11 cellular contexts compared by ENCODE assay signal in genomic region chr5:100905259-100905914, GRCh38. TPM values are rescaled to one million over a fixed set of nuclear protein-coding genes. Genes with fewer than 3 reads are reported as not detected.
DNase-seq lines count a peak whose midpoint lies in the region; ATAC-seq and TF ChIP-seq lines count a peak whose summit lies in the region.
"Had no signal": no experiment of that assay in that cellular context is flagged by ENCODE, and none has a peak within 500 bp of the region (broad histone marks: within the 10 kb centered on the region; RNA-seq: fewer than 3 reads in every experiment).

No MANE protein-coding gene starts in this region.

- H2BK15ac ChIP-seq in neuronal stem cell (ENCODE audit: low read length): no peak overlapping the region

- H3K9me3 ChIP-seq in Loucy (ENCODE audit: insufficient read depth, low read depth, low read length): no peaks in the 10 kb centered on the region
- H3K9me3 ChIP-seq in neuronal stem cell (replicated peaks in 1 of 2; ENCODE audit: control insufficient read depth in 2 of 2, insufficient read depth in 1 of 2, low read depth in 1 of 2, low read length in 2 of 2): peaks cover 0 to 2% of the 10 kb centered on the region in 2 donors
- no peaks in the 10 kb centered on the region for H3K9me3 ChIP-seq in PC-9 (ENCODE audit: insufficient read depth, low read depth)
- H3K9me3 ChIP-seq: thyroid gland had no signal

- H4K20me1 ChIP-seq in Loucy (ENCODE audit: insufficient read depth, low read length, poor library complexity, severe bottlenecking): no peaks in the 10 kb centered on the region
- H4K20me1 ChIP-seq in PC-9 (ENCODE audit: insufficient read depth): no peaks in the 10 kb centered on the region

- H3K9me3 Mint-ChIP-seq in activated T-cell treated with anti-CD3 and anti-CD28 coated beads, Interleukin-2, amount 50 U/mL, for 72 hours: no peaks in the 10 kb centered on the region

- DNase-seq in SIG-M5 treated with dmso at 0.1 percent for 504 hours (lab: John Stamatoyannopoulos, UW; ENCODE audit: unreplicated experiment) (peak; percentile 76), SIG-M5 (lab: John Stamatoyannopoulos, UW) (no peak), neuronal stem cell (ENCODE audit: low spot score) (no peak), PC-9 (no peak)
- DNase-seq in activated T-cell treated with anti-CD3 and anti-CD28 coated beads, Interleukin-2, amount 50 U/mL, for 72 hours: peak in 1 of 2 donors; percentile 20
- DNase-seq in stimulated activated CD4-positive, alpha-beta T cell treated with anti-CD3 and anti-CD28 coated beads, Interleukin-12 subunit alpha, Interleukin-12 subunit beta, amount 100 ng/mL, for 4 hours: no peak
- DNase-seq: activated gamma-delta T cell treated with Interleukin-2 at 50 U/mL for 16 hours, SW 1271, thyroid gland had no signal

- H3F3A ChIP-seq in Loucy (ENCODE audit: low read depth): peaks cover 4% of the 10 kb centered on the region
- H3F3A ChIP-seq in PC-9 (ENCODE audit: insufficient read depth, low read depth): no peaks in the 10 kb centered on the region; the same call in 1 of the 2 replicates

- no TSS peak for BruUV-seq in PC-9 (replicated peaks; lab: Mats Ljungman, UMichigan)

- peaks cover 37% of the 10 kb centered on the region for H3K4me1 Mint-ChIP-seq in activated T-cell treated with anti-CD3 and anti-CD28 coated beads, Interleukin-2, amount 50 U/mL, for 72 hours (ENCODE audit: low read depth)

- no peak overlapping the region for H3K27ac ChIP-seq in neuronal stem cell (replicated peaks; ENCODE audit: low read length)
- no peak overlapping the region for H3K27ac ChIP-seq in PC-9
- H3K27ac ChIP-seq: thyroid gland had no signal

- peak overlapping the region; percentile 99 to 100 for H3K4me3 Mint-ChIP-seq in activated T-cell treated with anti-CD3 and anti-CD28 coated beads, Interleukin-2, amount 50 U/mL, for 72 hours

- peak overlapping the region; percentile 79 for H3K4me2 ChIP-seq in Loucy (ENCODE audit: low read depth, low read length, poor library complexity, severe bottlenecking)
- H3K4me2 ChIP-seq in neuronal stem cell (ENCODE audit: insufficient read depth, low read length, poor library complexity, severe bottlenecking): no peak overlapping the region
- H3K4me2 ChIP-seq in PC-9: no peak overlapping the region

- H3K36me3 ChIP-seq in Loucy (ENCODE audit: insufficient read depth, low read length): no peaks in the 10 kb centered on the region
- H3K36me3 ChIP-seq in neuronal stem cell (replicated peaks in 1 of 2; ENCODE audit: control insufficient read depth in 2 of 2, insufficient read depth in 2 of 2, low read length in 2 of 2): no peaks in the 10 kb centered on the region
- H3K36me3 ChIP-seq in PC-9 (ENCODE audit: low read depth): no peaks in the 10 kb centered on the region
- H3K36me3 ChIP-seq: thyroid gland had no signal

- POLR2A ChIA-PET in PC-9 (lab: Charles Lee; ENCODE audit: unreplicated experiment): no interaction called here

- H3K36me3 Mint-ChIP-seq in activated T-cell treated with anti-CD3 and anti-CD28 coated beads, Interleukin-2, amount 50 U/mL, for 72 hours (ENCODE audit: insufficient read depth in 2 of 2): peaks cover 14 to 19% of the 10 kb centered on the region in 2 donors

- no peak overlapping the region for H4K91ac ChIP-seq in neuronal stem cell (ENCODE audit: low read depth, low read length, poor library complexity)

- H3K23ac ChIP-seq in neuronal stem cell (ENCODE audit: low read depth, low read length, poor library complexity): no peak overlapping the region

- TF ChIP-seq CTCF in Loucy (conservative IDR thresholded peaks at IDR 0.05; ENCODE audit: low read length) (no peak), PC-9 (conservative IDR thresholded peaks at IDR 0.05) (no peak)

- no peaks in the 10 kb centered on the region for H3K27me3 Mint-ChIP-seq in activated T-cell treated with anti-CD3 and anti-CD28 coated beads, Interleukin-2, amount 50 U/mL, for 72 hours (ENCODE audit: low read depth)

- H3K14ac ChIP-seq in neuronal stem cell (ENCODE audit: low read length): no peak overlapping the region

- H3K79me2 ChIP-seq in Loucy (ENCODE audit: insufficient read depth, low read length) (peaks cover 25% of the 10 kb centered on the region), PC-9 (ENCODE audit: low read depth) (no peaks in the 10 kb centered on the region)

- H3K4me1 ChIP-seq in Loucy (ENCODE audit: insufficient read depth, low read length, poor library complexity, severe bottlenecking) (peaks cover 19% of the 10 kb centered on the region), neuronal stem cell (ENCODE audit: control insufficient read depth in 2 of 2, insufficient read depth in 1 of 2, low read depth in 1 of 2, low read length in 2 of 2) (peaks cover 0 to 4% of the 10 kb centered on the region in 2 donors), PC-9 (replicated peaks; ENCODE audit: insufficient read depth) (peaks cover 24% of the 10 kb centered on the region)

- no peak overlapping the region for H3K18ac ChIP-seq in neuronal stem cell (ENCODE audit: low read length)

- H3K4ac ChIP-seq in neuronal stem cell (ENCODE audit: low read length): no peak overlapping the region

- H2AFZ ChIP-seq in Loucy (ENCODE audit: low read length): 0 out of 2 replicates have a peak overlapping the region, but pooled peaks have one; percentile 68
- H2AFZ ChIP-seq in neuronal stem cell (ENCODE audit: low read length): peak overlapping the region; percentile 93
- H2AFZ ChIP-seq in PC-9: no peak overlapping the region

- H2BK5ac ChIP-seq in neuronal stem cell (ENCODE audit: low read length): no peak overlapping the region

- no peak overlapping the region for H2AK5ac ChIP-seq in neuronal stem cell (ENCODE audit: low read depth, low read length)

- H3K4me3 ChIP-seq in Loucy (ENCODE audit: low read length, poor library complexity, severe bottlenecking) (peak overlapping the region; percentile 79), neuronal stem cell (ENCODE audit: low read length in 2 of 2) (peak overlapping the region in 1 of 2 donors; percentile 18), PC-9 (no peak overlapping the region)
- H3K4me3 ChIP-seq: thyroid gland had no signal

- no peaks in the 10 kb centered on the region for H3K9me2 ChIP-seq in Loucy (replicated peaks; ENCODE audit: low read depth, low read length)
- no peaks in the 10 kb centered on the region for H3K9me2 ChIP-seq in PC-9 (ENCODE audit: insufficient read depth)

- H3K9ac ChIP-seq in Loucy (ENCODE audit: low read depth, low read length, poor library complexity, severe bottlenecking): peak overlapping the region; percentile 99
- no peak overlapping the region for H3K9ac ChIP-seq in neuronal stem cell (ENCODE audit: low read depth, low read length, poor library complexity)

- H4K8ac ChIP-seq in neuronal stem cell (ENCODE audit: low read depth, low read length): no peak overlapping the region

- no peak overlapping the region for H2BK120ac ChIP-seq in neuronal stem cell (ENCODE audit: low read depth, low read length)

- intact Hi-C loops in PC-9 (cut with micrococcal nuclease; ENCODE audit: unreplicated experiment): no loop called here

- H3K27me3 ChIP-seq in Loucy (ENCODE audit: insufficient read depth, low read length, poor library complexity, severe bottlenecking): no peaks in the 10 kb centered on the region
- H3K27me3 ChIP-seq in neuronal stem cell (ENCODE audit: control insufficient read depth in 3 of 3, insufficient read depth in 3 of 3, low read depth in 1 of 3, low read length in 3 of 3): peaks cover 0 to 10% (median 0%) of the 10 kb centered on the region in 3 experiments
- peaks cover 12% of the 10 kb centered on the region; the same call in 1 of the 2 replicates for H3K27me3 ChIP-seq in PC-9 (ENCODE audit: insufficient read depth, low read depth)
- H3K27me3 ChIP-seq: thyroid gland had no signal

- ATAC-seq in activated T-cell treated with anti-CD3 and anti-CD28 coated beads, Interleukin-2, amount 50 U/mL, for 72 hours (replicated peaks in 1 of 2): no peak
- ATAC-seq in GM19023 (IDR thresholded peaks at IDR 0.05; ENCODE audit: unreplicated experiment): no peak

- no peak overlapping the region for H2BK12ac ChIP-seq in neuronal stem cell (ENCODE audit: low read length)

- H3K79me1 ChIP-seq in neuronal stem cell (ENCODE audit: low read depth, low read length): peaks cover 2% of the 10 kb centered on the region

- peak overlapping the region; percentile 99 for H3K27ac Mint-ChIP-seq in activated T-cell treated with anti-CD3 and anti-CD28 coated beads, Interleukin-2, amount 50 U/mL, for 72 hours

- CTCF ChIA-PET in PC-9 (lab: Charles Lee): no interaction called here

- no CpG with 5 or more reads among the region's 6 CpGs for WGBS in neuronal stem cell (ENCODE audit: extremely low coverage in 2 of 2, insufficient read length in 2 of 2, insufficient replicate concordance in 1 of 2), 2 donors

RNA-seq across cellular contexts. Expression of gene ST8SIA4, which starts 2.3 kb away (rescaled TPM):
- 10 to 100 TPM; 44.5 to 47.1 TPM for total RNA-seq in activated T-cell treated with anti-CD3 and anti-CD28 coated beads, Interleukin-2, amount 50 U/mL, for 72 hours
- 1.9 TPM for polyA plus RNA-seq in neuronal stem cell (2013, experiment 1 of 2)
- 1.9 TPM for polyA plus RNA-seq in neuronal stem cell (2013, experiment 2 of 2)
- 2.1 and 2.4 TPM in 2 replicates for total RNA-seq in PC-9 (2021)

Comparison
In these comparisons a context has a peak if more than half of its experiments do, and no peak if none do; other contexts are left out.
1. RNA of gene ST8SIA4, which starts 2.3 kb away (total RNA-seq): 44.5 to 47.1 TPM in activated T-cell treated with anti-CD3 and anti-CD28 coated beads, Interleukin-2, amount 50 U/mL, for 72 hours; 2.1 to 2.4 TPM in PC-9; every median in the first group is over 10 times any median in the second.